In genomic region chr10:87817291-87817872, GRCh38 we compare ENCODE assay signal across 8 cellular contexts. TPM values are rescaled to one million over a fixed set of nuclear protein-coding genes. Genes with fewer than 3 reads are reported as not detected.
DNase-seq lines count a peak whose midpoint lies in the region; ATAC-seq and TF ChIP-seq lines count a peak whose summit lies in the region.

No MANE protein-coding gene starts in this region.

- H3K4me1 ChIP-seq in SJCRH30: peaks cover 4% of the 10 kb centered on the region; the same call in 1 of the 2 replicates
- H3K4me1 ChIP-seq in neutrophil (ENCODE audit: control insufficient read depth in 1 of 2, insufficient read depth in 1 of 2, low read depth in 1 of 2, low read length in 1 of 2): peaks cover 20 to 21% of the 10 kb centered on the region in 2 experiments

- H3K36me3 ChIP-seq in SJCRH30: peaks cover 9% of the 10 kb centered on the region; the same call in 1 of the 2 replicates
- peaks cover 2% of the 10 kb centered on the region for H3K36me3 ChIP-seq in neutrophil

- H3K4me3 ChIP-seq in SJCRH30 (peak overlapping the region; percentile 73), epithelial cell of proximal tubule (ENCODE audit: low read depth, low read length) (peak overlapping the region; percentile 77), neutrophil (ENCODE audit: low read depth in 1 of 2, low read length in 1 of 2) (peak overlapping the region; percentile 80 to 93)

- peak; percentile 14 for ATAC-seq in HG02943 (IDR thresholded peaks at IDR 0.05; ENCODE audit: low read depth, unreplicated experiment)

- TF ChIP-seq CTCF in epithelial cell of proximal tubule (conservative IDR thresholded peaks at IDR 0.05; ENCODE audit: low read depth, low read length) (no peak), neutrophil (IDR thresholded peaks at IDR 0.05) (no peak)

- H3K27ac ChIP-seq in SJCRH30: peak overlapping the region; percentile 86
- peak overlapping the region; percentile 81 for H3K27ac ChIP-seq in neutrophil

- no peaks in the 10 kb centered on the region for H3K27me3 ChIP-seq in SJCRH30
- H3K27me3 ChIP-seq in neutrophil: no peaks in the 10 kb centered on the region

- no peaks in the 10 kb centered on the region for H3K9me3 ChIP-seq in SJCRH30 (replicated peaks)
- H3K9me3 ChIP-seq in neutrophil: no peaks in the 10 kb centered on the region

- DNase-seq in activated gamma-delta T cell treated with anti-CD3 and anti-CD28 coated beads, Interleukin-2, amount 50 U/mL, for 16 hours (ENCODE audit: low read depth): peak; percentile 4
- DNase-seq in activated gamma-delta T cell (lab: John Stamatoyannopoulos, UW) (no peak), SJCRH30 (no peak), epithelial cell of proximal tubule (ENCODE audit: low read depth) (no peak), AG08395 (ENCODE audit: low spot score) (no peak)
- no peak for DNase-seq in stimulated activated CD4-positive, alpha-beta T cell treated with anti-CD3 and anti-CD28 coated beads, Interleukin-4, amount 100 ng/mL, for 24 hours

RNA-seq across cellular contexts. Expression of gene ATAD1, which starts 0.6 kb away (rescaled TPM):
- total RNA-seq in SJCRH30 (2014; rRNA removed; shearing (Covaris generic)): 26.3 and 28.2 TPM in 2 replicates
- 24.5 and 24.8 TPM in 2 replicates for total RNA-seq in epithelial cell of proximal tubule

RNA-seq across cellular contexts. Expression of gene KLLN, which starts 46.0 kb away (rescaled TPM):
- total RNA-seq in SJCRH30 (2014; rRNA removed; shearing (Covaris generic)): 0.02 and 0.18 TPM in 2 replicates
- total RNA-seq in epithelial cell of proximal tubule: 0.06 and 0.36 TPM in 2 replicates

RNA-seq across cellular contexts. Expression of gene PTEN, which starts 46.0 kb away (rescaled TPM):
- total RNA-seq in SJCRH30 (2014; rRNA removed; shearing (Covaris generic)): 20.5 and 21.2 TPM in 2 replicates
- total RNA-seq in epithelial cell of proximal tubule: 33.4 and 34.5 TPM in 2 replicates
